Comparison of ENCODE assay signal across 25 cellular contexts in genomic region chr10:102038410-102038809, GRCh38.
"Had no signal": no experiment of that assay in that cellular context is flagged by ENCODE, and none has a peak within 500 bp of the region (broad histone marks: within the 10 kb centered on the region; RNA-seq: fewer than 3 reads in every experiment).

No MANE protein-coding gene starts in this region.

- H3K9me3 ChIP-seq: esophagus muscularis mucosa, heart right ventricle, left lung, lower lobe of right lung, mucosa of descending colon had no signal

- FAIRE-seq: colon, endometrium, endothelial cell of umbilical vein, frontal cortex, islet of Langerhans, keratinocyte had no signal

- H3K4me1 ChIP-seq: foreskin keratinocyte, lower lobe of right lung had no signal

- H3K27ac Mint-ChIP-seq: endodermal cell, mesothelial cell of epicardium had no signal

- H3K9me3 Mint-ChIP-seq: mesothelial cell of epicardium had no signal

- H3K4me3 ChIP-seq: coronary artery, dorsolateral prefrontal cortex, esophagus muscularis mucosa, heart right ventricle, left lung, lower lobe of right lung, mucosa of descending colon had no signal

- DNase-seq: dermis blood vessel endothelial cell; dorsolateral prefrontal cortex; effector CD4-positive, alpha-beta T cell; effector memory CD4-positive, alpha-beta T cell; endodermal cell; foreskin keratinocyte; glutamatergic neuron; head of caudate nucleus; heart right ventricle; hippocampal formation; left cardiac atrium; left lung; left ventricle myocardium superior; lower lobe of right lung; mesenchymal stem cell; mucosa of descending colon had no signal

- H3K27ac ChIP-seq: coronary artery, dorsolateral prefrontal cortex, esophagus muscularis mucosa, foreskin keratinocyte, heart right ventricle, left lung, lower lobe of right lung had no signal

- H3K4me1 Mint-ChIP-seq: endodermal cell had no signal

- H3K27me3 ChIP-seq: dorsolateral prefrontal cortex, esophagus muscularis mucosa, foreskin keratinocyte, heart right ventricle, left lung had no signal

- ATAC-seq: foreskin keratinocyte, heart right ventricle, left cardiac atrium, left lung, left ventricle myocardium superior, lower lobe of right lung, mucosa of descending colon had no signal

- H3K4me3 Mint-ChIP-seq: endodermal cell, mesothelial cell of epicardium had no signal
